Comparison of ENCODE assay signal across 8 cellular contexts in genomic region chr10:70052462-70053211, GRCh38. TPM values are rescaled to one million over a fixed set of nuclear protein-coding genes. Genes with fewer than 3 reads are reported as not detected.
A peak's percentile ranks its signal among the peaks of the same experiment; 100 is the strongest.
DNase-seq lines count a peak whose midpoint lies in the region; ATAC-seq and TF ChIP-seq lines count a peak whose summit lies in the region.

MACROH2A2 (plus strand) TSS chr10:70052846; CDS start chr10:70075659, 22,813 bp downstream.

- POLR2A ChIA-PET in GM10248 (lab: Yijun Ruan, JAX): no interaction called here

- DNase-seq in EL (peak; percentile 70), NCI-H1417 treated with DMSO at 0.1 percent for 48 hours (lab: John Stamatoyannopoulos, UW) (peak; percentile 20), foreskin keratinocyte (peak; percentile 36 to 71), natural killer cell (no peak), vagina (ENCODE audit: extremely low spot score in 2 of 2) (no peak), GM10248 (ENCODE audit: extremely low spot score) (no peak)

- H3K36me3 ChIP-seq in vagina: no peaks in the 10 kb centered on the region

- H3K27me3 Mint-ChIP-seq in activated T-helper 17 cell treated with anti-CD3 and anti-CD28 coated beads, Interleukin-2, amount 50 U/mL, for 72 hours: peaks cover 40% of the 10 kb centered on the region
- H3K27me3 Mint-ChIP-seq in natural killer cell (ENCODE audit: low read depth in 2 of 2): peaks cover 48 to 67% of the 10 kb centered on the region in 2 donors

- peak within 1 kb of the TSS; percentile 62 to 67 for H3K4me3 ChIP-seq in vagina

- H3K27me3 ChIP-seq in foreskin keratinocyte: peaks cover 17% of the 10 kb centered on the region
- H3K27me3 ChIP-seq in vagina: no peaks in the 10 kb centered on the region

- peak within 1 kb of the TSS; percentile 77 for H3K4me3 Mint-ChIP-seq in activated T-helper 17 cell treated with anti-CD3 and anti-CD28 coated beads, Interleukin-2, amount 50 U/mL, for 72 hours
- peak within 1 kb of the TSS; percentile 67 for H3K4me3 Mint-ChIP-seq in natural killer cell

- peaks cover 7% of the 10 kb centered on the region for H3K4me1 Mint-ChIP-seq in activated T-helper 17 cell treated with anti-CD3 and anti-CD28 coated beads, Interleukin-2, amount 50 U/mL, for 72 hours
- peaks cover 0 to 8% of the 10 kb centered on the region in 2 donors for H3K4me1 Mint-ChIP-seq in natural killer cell

- no peak within 1 kb of the TSS for H3K27ac Mint-ChIP-seq in activated T-helper 17 cell treated with anti-CD3 and anti-CD28 coated beads, Interleukin-2, amount 50 U/mL, for 72 hours
- H3K27ac Mint-ChIP-seq in natural killer cell: no peak within 1 kb of the TSS

- H3K9me3 Mint-ChIP-seq in activated T-helper 17 cell treated with anti-CD3 and anti-CD28 coated beads, Interleukin-2, amount 50 U/mL, for 72 hours: no peaks in the 10 kb centered on the region
- no peaks in the 10 kb centered on the region for H3K9me3 Mint-ChIP-seq in natural killer cell

- H3K4me1 ChIP-seq in foreskin keratinocyte (peaks cover 4% of the 10 kb centered on the region), vagina (peaks cover 13% of the 10 kb centered on the region)

- H3K27ac ChIP-seq in foreskin keratinocyte: peak within 1 kb of the TSS; percentile 32
- peak within 1 kb of the TSS; percentile 73 for H3K27ac ChIP-seq in vagina

- CTCF ChIA-PET in GM10248 (lab: Yijun Ruan, JAX): no interaction called here

- TF ChIP-seq POLR2A in vagina (IDR thresholded peaks at IDR 0.05): no peak

- ATAC-seq in activated T-helper 17 cell treated with anti-CD3 and anti-CD28 coated beads, Interleukin-2, amount 50 U/mL, for 72 hours (replicated peaks): peak; percentile 67
- ATAC-seq in foreskin keratinocyte (peak; percentile 83), natural killer cell (no peak), GM18498 (IDR thresholded peaks at IDR 0.05; ENCODE audit: unreplicated experiment) (no peak)

- no peaks in the 10 kb centered on the region for H3K9me3 ChIP-seq in vagina

- intact Hi-C loops in natural killer cell (cut with micrococcal nuclease) (no loop called here), vagina (cut with DNase I) (no loop called here)

- peak; percentile 65 for TF ChIP-seq CTCF in foreskin keratinocyte (conservative IDR thresholded peaks at IDR 0.05)
- TF ChIP-seq CTCF in natural killer cell (IDR thresholded peaks at IDR 0.05): no peak
- TF ChIP-seq CTCF in vagina (IDR thresholded peaks at IDR 0.05): peak in 1 of 3 experiments; percentile 21
- TF ChIP-seq CTCF in GM10248 (IDR thresholded peaks at IDR 0.05; ENCODE audit: control extremely low read depth, extremely low read depth, low read depth, missing control alignments): no peak

- H3K36me3 Mint-ChIP-seq in activated T-helper 17 cell treated with anti-CD3 and anti-CD28 coated beads, Interleukin-2, amount 50 U/mL, for 72 hours (ENCODE audit: low read depth): no peaks in the 10 kb centered on the region
- no peaks in the 10 kb centered on the region for H3K36me3 Mint-ChIP-seq in natural killer cell

RNA-seq across cellular contexts. Expression of gene MACROH2A2, which starts in this region (rescaled TPM):
- total RNA-seq in activated T-helper 17 cell treated with anti-CD3 and anti-CD28 coated beads, Interleukin-2, amount 50 U/mL, for 72 hours: 1 to 10 TPM; 2.4 to 2.5 TPM
- total RNA-seq in foreskin keratinocyte (33.9 and 35.6 TPM in 2 replicates), natural killer cell (1 to 10 TPM in 2 of 3 donors, under 1 TPM in 1; 0.78 to 1.4 (median 1.1) TPM), vagina (15.5 TPM)
- polyA plus RNA-seq in foreskin keratinocyte: 35.2 and 35.6 TPM in 2 replicates

Comparison
In these comparisons a context has a peak if more than half of its experiments do, and no peak if none do; other contexts are left out.
1. DNase-seq: peak in EL (single experiment), NCI-H1417 treated with DMSO at 0.1 percent for 48 hours (single experiment) and foreskin keratinocyte (2 of 2); none in natural killer cell (single experiment), vagina (0 of 2) and GM10248 (single experiment).
2. ATAC-seq: peak in activated T-helper 17 cell treated with anti-CD3 and anti-CD28 coated beads, Interleukin-2, amount 50 U/mL, for 72 hours (single experiment) and foreskin keratinocyte (single experiment); none in natural killer cell (0 of 3) and GM18498 (single experiment).